19 cellular contexts compared by ENCODE assay signal in genomic region chr6:2973656-2974055, GRCh38. TPM values are rescaled to one million over a fixed set of nuclear protein-coding genes. Genes with fewer than 3 reads are reported as not detected.
DNase-seq lines count a peak whose midpoint lies in the region; ATAC-seq and TF ChIP-seq lines count a peak whose summit lies in the region.
"Had no signal": no experiment of that assay in that cellular context is flagged by ENCODE, and none has a peak within 500 bp of the region (broad histone marks: within the 10 kb centered on the region; RNA-seq: fewer than 3 reads in every experiment).

No MANE protein-coding gene starts in this region.

- H3K27ac ChIP-seq in CD8-positive, alpha-beta memory T cell (ENCODE audit: low read depth, low read length): no peak overlapping the region

- DNase-seq in CD8-positive, alpha-beta memory T cell: peak in 2 of 5 donors; percentile 15 to 17
- DNase-seq in KBM-7: peak; percentile 85
- DNase-seq in activated B cell treated with CpG ODN at 0.5 μM for 24 hours: no peak
- DNase-seq in myocyte (ENCODE audit: low read depth): peak; percentile 64
- DNase-seq in NCI-H2227 (lab: John Stamatoyannopoulos, UW; ENCODE audit: unreplicated experiment): no peak
- no peak for DNase-seq in C1 segment of cervical spinal cord (lab: John Stamatoyannopoulos, UW)
- no peak for DNase-seq in HT-29 (ENCODE audit: low spot score)
- DNase-seq: activated CD4-positive, alpha-beta T cell treated with anti-CD3 and anti-CD28 coated beads, Interleukin-2, amount 50 U/mL, for 4 hours; DMS153; hypothalamus; Kasumi-1; left cardiac atrium; NCI-H187; NCI-H510A; posterior cingulate gyrus had no signal

- H3K27me3 ChIP-seq in CD8-positive, alpha-beta memory T cell (ENCODE audit: insufficient read depth, low read length, poor library complexity, severe bottlenecking): no peaks in the 10 kb centered on the region
- H3K27me3 ChIP-seq: tibial nerve had no signal

- H3K9me3 ChIP-seq in CD8-positive, alpha-beta memory T cell (ENCODE audit: low read length): no peaks in the 10 kb centered on the region
- H3K9me3 ChIP-seq: tibial nerve had no signal

- CTCF ChIA-PET in CD8-positive, alpha-beta memory T cell (lab: Charles Lee): interaction anchor here (1.2 to 8.6 kb wide), 5 partner anchors 15 to 132 kb away, joined by 3 to 65 read pairs (median 3); partner anchors contain the start of gene SERPINB1
- CTCF ChIA-PET in activated B cell treated with CpG ODN at 0.5 μM for 24 hours (lab: Charles Lee): no interaction called here

- peaks cover 0 to 6% of the 10 kb centered on the region in 2 donors for H3K27me3 Mint-ChIP-seq in CD8-positive, alpha-beta memory T cell
- H3K27me3 Mint-ChIP-seq in activated B cell treated with CpG ODN at 0.5 μM for 24 hours: peaks cover 7% of the 10 kb centered on the region

- intact Hi-C loops in activated B cell treated with CpG ODN at 0.5 μM for 24 hours (cut with micrococcal nuclease): no loop called here

- H3K27ac Mint-ChIP-seq in CD8-positive, alpha-beta memory T cell: peak overlapping the region in 5 of 8 donors; percentile 60 to 75 (median 66)
- H3K27ac Mint-ChIP-seq in activated B cell treated with CpG ODN at 0.5 μM for 24 hours: no peak overlapping the region
- H3K27ac Mint-ChIP-seq: activated T-helper 2 cell treated with anti-CD3 and anti-CD28 coated beads, Interferon-gamma antibody, Interleukin-2, Interleukin-4, amounts not matched to agents 10 μg/mL and 5 μg/mL and 100 μg/mL, durations not matched to agents 14 hours and 24 hours and 36 hours; stimulated activated effector memory CD8-positive, alpha-beta T cell treated with anti-CD3 and anti-CD28 coated beads, Interleukin-12 subunit alpha, Interleukin-12 subunit beta, amount 100 ng/mL, for 72 hours had no signal

- ATAC-seq in activated B cell treated with CpG ODN at 0.5 μM for 24 hours (ENCODE audit: low read depth): no peak
- ATAC-seq in HG03354 (IDR thresholded peaks at IDR 0.05; ENCODE audit: poor library complexity, severe bottlenecking, unreplicated experiment): no peak
- ATAC-seq: left cardiac atrium; stimulated activated effector memory CD8-positive, alpha-beta T cell treated with anti-CD3 and anti-CD28 coated beads, Interleukin-12 subunit alpha, Interleukin-12 subunit beta, amount 100 ng/mL, for 72 hours had no signal

- H3K36me3 ChIP-seq in CD8-positive, alpha-beta memory T cell (ENCODE audit: insufficient read depth, low read length): no peaks in the 10 kb centered on the region
- H3K36me3 ChIP-seq: tibial nerve had no signal

- no peak overlapping the region for H3K4me3 ChIP-seq in CD8-positive, alpha-beta memory T cell (ENCODE audit: low read length)
- H3K4me3 ChIP-seq: tibial nerve had no signal

- no peaks in the 10 kb centered on the region for H3K9me3 Mint-ChIP-seq in CD8-positive, alpha-beta memory T cell
- H3K9me3 Mint-ChIP-seq in activated B cell treated with CpG ODN at 0.5 μM for 24 hours: no peaks in the 10 kb centered on the region
- H3K9me3 Mint-ChIP-seq: activated T-helper 2 cell treated with anti-CD3 and anti-CD28 coated beads, Interferon-gamma antibody, Interleukin-2, Interleukin-4, amounts not matched to agents 10 μg/mL and 5 μg/mL and 100 μg/mL, durations not matched to agents 14 hours and 24 hours and 36 hours; stimulated activated effector memory CD8-positive, alpha-beta T cell treated with anti-CD3 and anti-CD28 coated beads, Interleukin-12 subunit alpha, Interleukin-12 subunit beta, amount 100 ng/mL, for 72 hours had no signal

- POLR2A ChIA-PET in CD8-positive, alpha-beta memory T cell (lab: Charles Lee): interaction anchor here (1.2 kb wide), 1 partner anchor 8 kb away, joined by 4 read pairs; no protein-coding TSS in a partner anchor
- POLR2A ChIA-PET in activated B cell treated with CpG ODN at 0.5 μM for 24 hours (lab: Charles Lee): no interaction called here

- in situ Hi-C loops in KBM-7 (cut with MboI; ENCODE audit: low pct_unique_long_range_greater_than_20kb, low sequenced_read_pairs): no loop called here

- peaks cover 0 to 5% (median 0%) of the 10 kb centered on the region in 3 donors for H3K36me3 Mint-ChIP-seq in CD8-positive, alpha-beta memory T cell
- no peaks in the 10 kb centered on the region for H3K36me3 Mint-ChIP-seq in activated B cell treated with CpG ODN at 0.5 μM for 24 hours (ENCODE audit: low read depth)

- H3K4me1 Mint-ChIP-seq in CD8-positive, alpha-beta memory T cell: peaks cover 25 to 53% (median 37%) of the 10 kb centered on the region in 3 donors
- peaks cover 25% of the 10 kb centered on the region for H3K4me1 Mint-ChIP-seq in activated B cell treated with CpG ODN at 0.5 μM for 24 hours

- TF ChIP-seq CTCF in activated B cell treated with CpG ODN at 0.5 μM for 24 hours (IDR thresholded peaks at IDR 0.05): no peak

- peaks cover 26% of the 10 kb centered on the region for H3K4me1 ChIP-seq in CD8-positive, alpha-beta memory T cell (ENCODE audit: insufficient read depth, low read length)

- peak overlapping the region in 6 of 7 donors; percentile 7 to 84 (median 30) for H3K4me3 Mint-ChIP-seq in CD8-positive, alpha-beta memory T cell
- peak overlapping the region; percentile 5 for H3K4me3 Mint-ChIP-seq in activated B cell treated with CpG ODN at 0.5 μM for 24 hours

RNA-seq across cellular contexts. Expression of gene SERPINB6, which starts 2.3 kb away (rescaled TPM):
- 10 to 100 TPM; 62.1 to 66.0 TPM for total RNA-seq in CD8-positive, alpha-beta memory T cell
- polyA plus RNA-seq in CD8-positive, alpha-beta memory T cell: 86.0 TPM
- 51.7 and 56.1 TPM in 2 replicates for total RNA-seq in activated B cell treated with CpG ODN at 0.5 μM for 24 hours
- 128 and 137 TPM in 2 replicates for total RNA-seq in myocyte
- 118 TPM for polyA plus RNA-seq in myocyte (2012)
- total RNA-seq in HT-29 (2014; rRNA removed; shearing (Covaris generic)): 68.0 and 74.6 TPM in 2 replicates

RNA-seq across cellular contexts. Expression of gene NQO2, which starts 26.0 kb away (rescaled TPM):
- 10 to 100 TPM; 15.6 to 18.5 TPM for total RNA-seq in CD8-positive, alpha-beta memory T cell
- 53.5 TPM for polyA plus RNA-seq in CD8-positive, alpha-beta memory T cell
- total RNA-seq in activated B cell treated with CpG ODN at 0.5 μM for 24 hours (11.9 and 12.3 TPM in 2 replicates), myocyte (25.8 and 26.3 TPM in 2 replicates)
- polyA plus RNA-seq in myocyte (2012): 45.4 TPM
- total RNA-seq in HT-29 (2014; rRNA removed; shearing (Covaris generic)): 24.4 and 28.5 TPM in 2 replicates

Comparison
In these comparisons a context has a peak if more than half of its experiments do, and no peak if none do; other contexts are left out.
1. DNase-seq: peak in KBM-7 (single experiment) and myocyte (single experiment); none in activated B cell treated with CpG ODN at 0.5 μM for 24 hours (single experiment), NCI-H2227 (single experiment), C1 segment of cervical spinal cord (0 of 14) and HT-29 (single experiment).